Comparison of ENCODE assay signal across 1 cellular context in genomic region chr18:58567453-58568196, GRCh38.
TF ChIP-seq lines count a peak whose summit lies in the region.

No MANE protein-coding gene starts in this region.

TF ChIP-seq in A549, 52 proteins besides CTCF, POLR2A, EP300 and RAD21 (continued from another document):
- 0 out of 2 replicates have a peak, but pooled peaks have one; percentile 20 for TF ChIP-seq FOSL2 (IDR thresholded peaks at IDR 0.05)
- no peak for TF ChIP-seq FOSL2 (CRISPR knock-in tag; IDR thresholded peaks at IDR 0.05)
TF ChIP-seq in A549: peak in this region for 3.
